Comparison of ENCODE assay signal across 20 cellular contexts in the genomic region with DNA sequence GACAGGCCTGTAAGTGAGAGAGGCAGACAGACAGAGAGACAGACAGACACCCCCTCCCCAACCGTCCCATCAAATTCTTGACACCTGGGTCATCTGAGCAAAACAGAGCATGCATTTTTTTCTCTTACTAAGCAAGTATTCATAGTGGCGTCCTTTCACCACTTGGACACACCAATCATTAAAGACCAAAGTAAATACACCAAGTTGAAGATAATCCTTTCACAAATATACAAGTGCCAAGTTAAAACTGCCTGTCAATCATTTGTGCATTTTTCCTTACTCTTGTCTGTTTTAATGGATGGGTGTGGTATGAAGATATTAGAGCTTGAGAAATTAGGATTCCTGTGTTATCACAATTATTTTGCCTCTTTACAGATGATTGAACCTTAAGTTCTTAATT.
"Had no signal": no experiment of that assay in that cellular context is flagged by ENCODE, and none has a peak within 500 bp of the region (broad histone marks: within the 10 kb centered on the region; RNA-seq: fewer than 3 reads in every experiment).

No MANE protein-coding gene starts in this region.

- H3K9me3 Mint-ChIP-seq: activated B cell treated with CpG ODN at 0.5 μM for 24 hours; activated naive CD4-positive, alpha-beta T cell treated with anti-CD3 and anti-CD28 coated beads, Interleukin-2, amount 50 U/mL, for 24 hours; activated naive CD8-positive, alpha-beta T cell treated with anti-CD3 and anti-CD28 coated beads, Interleukin-2, amount 50 U/mL, for 24 hours; activated T-helper 2 cell treated with anti-CD3 and anti-CD28 coated beads, Interferon-gamma antibody, Interleukin-2, Interleukin-4, amounts not matched to agents 10 μg/mL and 5 μg/mL and 100 μg/mL, durations not matched to agents 14 hours and 24 hours and 36 hours; naive thymus-derived CD8-positive, alpha-beta T cell; stimulated activated effector memory CD8-positive, alpha-beta T cell treated with anti-CD3 and anti-CD28 coated beads, Interleukin-12 subunit alpha, Interleukin-12 subunit beta, amount 100 ng/mL, for 72 hours; stimulated activated naive CD8-positive, alpha-beta T cell treated with anti-CD3 and anti-CD28 coated beads, Interleukin-15, Interleukin-2, amounts not matched to agents 100 ng/mL and 50 ng/mL, for 24 hours; T-helper 2 cell treated with Interferon-gamma antibody and Interleukin-4, amounts not matched to agents 5 μg/mL and 100 μg/mL, for 36 hours had no signal

- H3K36me3 Mint-ChIP-seq: activated CD8-positive, alpha-beta memory T cell treated with anti-CD3 and anti-CD28 coated beads, Interleukin-2, amount 10 ng/mL, durations not matched to agents 7 days and 5 days; activated naive CD4-positive, alpha-beta T cell treated with anti-CD3 and anti-CD28 coated beads, Interleukin-2, amount 50 U/mL, for 24 hours; naive thymus-derived CD8-positive, alpha-beta T cell; stimulated activated effector memory CD8-positive, alpha-beta T cell treated with anti-CD3 and anti-CD28 coated beads, Interleukin-12 subunit alpha, Interleukin-12 subunit beta, amount 100 ng/mL, for 72 hours had no signal

- DNase-seq: activated B cell treated with CpG ODN at 0.5 μM for 24 hours; activated CD8-positive, alpha-beta memory T cell treated with anti-CD3 and anti-CD28 coated beads, Interleukin-2, amount 10 ng/mL, durations not matched to agents 7 days and 5 days; activated CD8-positive, alpha-beta T cell treated with anti-CD3 and anti-CD28 coated beads, Interleukin-2, amount 10 ng/mL, durations not matched to agents 7 days and 5 days; activated naive CD8-positive, alpha-beta T cell treated with anti-CD3 and anti-CD28 coated beads, Interleukin-2, amount 50 U/mL, for 24 hours; activated T-cell treated with anti-CD3 and anti-CD28 coated beads, Interleukin-2, amount 50 U/mL, for 48 hours; colonic mucosa; effector CD8-positive, alpha-beta T cell; left lung; lower lobe of right lung; mesenchymal stem cell; naive thymus-derived CD8-positive, alpha-beta T cell; sigmoid colon; small intestine; stimulated activated CD4-positive, alpha-beta T cell treated with anti-CD3 and anti-CD28 coated beads, Interleukin-4, amount 100 ng/mL, for 24 hours; trophoblast cell had no signal

- ATAC-seq: activated CD8-positive, alpha-beta memory T cell treated with anti-CD3 and anti-CD28 coated beads, Interleukin-2, amount 10 ng/mL, durations not matched to agents 7 days and 5 days; activated CD8-positive, alpha-beta T cell treated with anti-CD3 and anti-CD28 coated beads, Interleukin-2, amount 10 ng/mL, durations not matched to agents 7 days and 5 days; activated naive CD8-positive, alpha-beta T cell treated with anti-CD3 and anti-CD28 coated beads, Interleukin-2, amount 50 U/mL, for 24 hours; left lung; lower lobe of right lung; naive thymus-derived CD8-positive, alpha-beta T cell; stimulated activated effector memory CD8-positive, alpha-beta T cell treated with anti-CD3 and anti-CD28 coated beads, Interleukin-12 subunit alpha, Interleukin-12 subunit beta, amount 100 ng/mL, for 72 hours had no signal

- H3K4me3 Mint-ChIP-seq: activated B cell treated with CpG ODN at 0.5 μM for 24 hours; activated CD8-positive, alpha-beta memory T cell treated with anti-CD3 and anti-CD28 coated beads, Interleukin-2, amount 10 ng/mL, durations not matched to agents 7 days and 5 days; activated CD8-positive, alpha-beta T cell treated with anti-CD3 and anti-CD28 coated beads, Interleukin-2, amount 10 ng/mL, durations not matched to agents 7 days and 5 days; activated naive CD4-positive, alpha-beta T cell treated with anti-CD3 and anti-CD28 coated beads, Interleukin-2, amount 50 U/mL, for 24 hours; activated naive CD8-positive, alpha-beta T cell treated with anti-CD3 and anti-CD28 coated beads, Interleukin-2, amount 50 U/mL, for 24 hours; naive thymus-derived CD8-positive, alpha-beta T cell; stimulated activated effector memory CD8-positive, alpha-beta T cell treated with anti-CD3 and anti-CD28 coated beads, Interleukin-12 subunit alpha, Interleukin-12 subunit beta, amount 100 ng/mL, for 72 hours; stimulated activated naive CD8-positive, alpha-beta T cell treated with anti-CD3 and anti-CD28 coated beads, Interleukin-15, Interleukin-2, amounts not matched to agents 100 ng/mL and 50 ng/mL, for 24 hours; T-helper 2 cell treated with Interferon-gamma antibody and Interleukin-4, amounts not matched to agents 5 μg/mL and 100 μg/mL, for 36 hours had no signal

- H3K27ac Mint-ChIP-seq: activated B cell treated with CpG ODN at 0.5 μM for 24 hours; activated CD8-positive, alpha-beta memory T cell treated with anti-CD3 and anti-CD28 coated beads, Interleukin-2, amount 10 ng/mL, durations not matched to agents 7 days and 5 days; activated CD8-positive, alpha-beta T cell treated with anti-CD3 and anti-CD28 coated beads, Interleukin-2, amount 10 ng/mL, durations not matched to agents 7 days and 5 days; activated naive CD4-positive, alpha-beta T cell treated with anti-CD3 and anti-CD28 coated beads, Interleukin-2, amount 50 U/mL, for 24 hours; activated naive CD8-positive, alpha-beta T cell treated with anti-CD3 and anti-CD28 coated beads, Interleukin-2, amount 50 U/mL, for 24 hours; activated T-helper 2 cell treated with anti-CD3 and anti-CD28 coated beads, Interferon-gamma antibody, Interleukin-2, Interleukin-4, amounts not matched to agents 10 μg/mL and 5 μg/mL and 100 μg/mL, durations not matched to agents 14 hours and 24 hours and 36 hours; stimulated activated effector memory CD8-positive, alpha-beta T cell treated with anti-CD3 and anti-CD28 coated beads, Interleukin-12 subunit alpha, Interleukin-12 subunit beta, amount 100 ng/mL, for 72 hours; stimulated activated naive CD8-positive, alpha-beta T cell treated with anti-CD3 and anti-CD28 coated beads, Interleukin-15, Interleukin-2, amounts not matched to agents 100 ng/mL and 50 ng/mL, for 24 hours; T-helper 2 cell treated with Interferon-gamma antibody and Interleukin-4, amounts not matched to agents 5 μg/mL and 100 μg/mL, for 36 hours had no signal

- H3K4me1 Mint-ChIP-seq: activated B cell treated with CpG ODN at 0.5 μM for 24 hours; activated CD8-positive, alpha-beta memory T cell treated with anti-CD3 and anti-CD28 coated beads, Interleukin-2, amount 10 ng/mL, durations not matched to agents 7 days and 5 days; activated naive CD4-positive, alpha-beta T cell treated with anti-CD3 and anti-CD28 coated beads, Interleukin-2, amount 50 U/mL, for 24 hours; activated naive CD8-positive, alpha-beta T cell treated with anti-CD3 and anti-CD28 coated beads, Interleukin-2, amount 50 U/mL, for 24 hours; naive thymus-derived CD8-positive, alpha-beta T cell; stimulated activated effector memory CD8-positive, alpha-beta T cell treated with anti-CD3 and anti-CD28 coated beads, Interleukin-12 subunit alpha, Interleukin-12 subunit beta, amount 100 ng/mL, for 72 hours had no signal
